In the genomic region with DNA sequence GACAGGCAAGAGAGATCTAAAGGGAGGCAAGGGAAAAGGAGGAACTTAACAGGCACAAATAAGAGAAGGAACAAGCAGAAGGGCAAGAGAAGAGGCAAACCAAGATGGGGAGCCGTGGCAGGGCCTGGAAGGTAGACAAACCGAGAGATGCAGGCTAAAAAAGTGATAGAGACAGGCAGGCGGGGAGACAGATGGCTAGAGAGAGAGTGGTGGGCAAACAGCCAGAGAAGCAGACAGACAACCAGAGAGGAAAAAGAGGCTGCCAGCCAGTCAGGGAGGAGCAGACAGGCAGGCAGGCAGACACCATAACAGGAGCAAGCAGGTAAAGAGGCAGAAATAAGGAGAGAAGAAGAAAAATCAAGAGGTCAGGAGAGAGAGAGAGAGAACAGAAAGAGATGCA, we compare ENCODE assay signal across 1 cellular context.
TF ChIP-seq lines count a peak whose summit lies in the region.

No MANE protein-coding gene starts in this region.

TF ChIP-seq in SK-N-SH, 30 proteins besides CTCF, POLR2A, EP300 and RAD21:
- TF ChIP-seq TCF12 (IDR thresholded peaks at IDR 0.05) (no peak), EZH2phosphoT487 (IDR thresholded peaks at IDR 0.05; ENCODE audit: borderline replicate concordance, low read depth) (no peak), JUND (IDR thresholded peaks at IDR 0.05) (no peak)
- TF ChIP-seq, protein P1, sequence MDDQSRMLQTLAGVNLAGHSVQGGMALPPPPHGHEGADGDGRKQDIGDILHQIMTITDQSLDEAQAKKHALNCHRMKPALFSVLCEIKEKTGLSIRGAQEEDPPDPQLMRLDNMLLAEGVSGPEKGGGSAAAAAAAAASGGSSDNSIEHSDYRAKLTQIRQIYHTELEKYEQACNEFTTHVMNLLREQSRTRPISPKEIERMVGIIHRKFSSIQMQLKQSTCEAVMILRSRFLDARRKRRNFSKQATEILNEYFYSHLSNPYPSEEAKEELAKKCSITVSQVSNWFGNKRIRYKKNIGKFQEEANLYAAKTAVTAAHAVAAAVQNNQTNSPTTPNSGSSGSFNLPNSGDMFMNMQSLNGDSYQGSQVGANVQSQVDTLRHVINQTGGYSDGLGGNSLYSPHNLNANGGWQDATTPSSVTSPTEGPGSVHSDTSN (IDR thresholded peaks at IDR 0.05) = 0 out of 2 replicates have a peak, but pooled peaks have one; percentile 32
